ENCODE assay signal across 6 cellular contexts in the genomic region with DNA sequence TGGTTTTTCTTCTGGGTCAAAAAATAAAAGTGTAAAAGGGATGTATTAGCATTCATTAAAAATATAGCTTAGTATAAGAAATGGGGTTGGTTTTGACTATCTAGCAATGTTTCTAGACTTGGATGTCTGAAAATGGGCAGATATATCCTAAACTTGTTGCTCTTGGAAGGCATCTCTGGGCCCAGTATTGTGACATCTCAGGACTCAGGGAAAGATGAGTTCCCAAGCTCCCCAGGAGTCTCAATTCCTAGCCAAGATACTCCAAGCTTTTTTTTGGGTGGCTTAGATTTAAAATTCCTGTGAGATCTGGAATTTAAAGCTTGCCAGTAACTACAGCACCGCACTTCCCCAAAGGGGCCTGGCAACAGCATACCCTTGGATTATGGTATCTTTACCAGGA.
"Had no signal": no experiment of that assay in that cellular context is flagged by ENCODE, and none has a peak within 500 bp of the region (broad histone marks: within the 10 kb centered on the region; RNA-seq: fewer than 3 reads in every experiment).

No MANE protein-coding gene starts in this region.

- H3K4me3 ChIP-seq: GM23248, HAP-1 had no signal

- H3K9me3 ChIP-seq: HAP-1 had no signal

- ATAC-seq: HCT116 had no signal

- DNase-seq: GM23248, GOT3, H7, IMR-90 had no signal

- H3K27ac ChIP-seq: GM23248 had no signal

- H3K36me3 ChIP-seq: HAP-1 had no signal
